1 cellular context compared by ENCODE assay signal in genomic region chr6:139375239-139376053, GRCh38.
TF ChIP-seq lines count a peak whose summit lies in the region.

No MANE protein-coding gene starts in this region.

TF ChIP-seq in GM12878, 131 proteins besides CTCF, POLR2A, EP300 and RAD21 (continued from another document and continues in another):
- TF ChIP-seq SRF (IDR thresholded peaks at IDR 0.05; ENCODE audit: low read depth in 2 of 2, low read length in 2 of 2) (0 out of 4 replicates have a peak, but pooled peaks of 1 of the 2 experiments have one; percentile 42), RUNX3 (IDR thresholded peaks at IDR 0.05; ENCODE audit: low read length) (peak; percentile 12; the same call in 1 of the 2 replicates), LARP7 (IDR thresholded peaks at IDR 0.05) (no peak), SMAD1 (IDR thresholded peaks at IDR 0.05; ENCODE audit: low read depth, partially characterized antibody) (no peak), EZH2 (IDR thresholded peaks at IDR 0.05; ENCODE audit: borderline replicate concordance, control insufficient read depth, low read depth, low read length) (no peak), SIX5 (IDR thresholded peaks at IDR 0.05; ENCODE audit: low read depth, low read length, severe bottlenecking) (no peak), STAT1 (conservative IDR thresholded peaks at IDR 0.05) (0 out of 2 replicates have a peak, but pooled peaks have one; percentile 21), RELA (IDR thresholded peaks at IDR 0.05; ENCODE audit: borderline replicate concordance, partially characterized antibody) (no peak), TCF12 (IDR thresholded peaks at IDR 0.05; ENCODE audit: low read depth, low read length) (peak; percentile 60; the same call in 1 of the 2 replicates), CREM (IDR thresholded peaks at IDR 0.05; ENCODE audit: low read depth) (peak; percentile 67), ASH2L (IDR thresholded peaks at IDR 0.05; ENCODE audit: borderline replicate concordance, low read depth) (no peak), BACH1 (IDR thresholded peaks at IDR 0.05; ENCODE audit: borderline replicate concordance) (no peak), JUND (IDR thresholded peaks at IDR 0.05; ENCODE audit: low read depth, low read length) (no peak), MEF2A (IDR thresholded peaks at IDR 0.05; ENCODE audit: insufficient read depth, low read depth, low read length) (no peak), ZNF207 (IDR thresholded peaks at IDR 0.05; ENCODE audit: borderline replicate concordance) (no peak), NFIC (IDR thresholded peaks at IDR 0.05; ENCODE audit: low read depth, low read length) (no peak; the same call in 1 of the 2 replicates), MXI1 (IDR thresholded peaks at IDR 0.05; ENCODE audit: low read depth, low read length) (no peak; the same call in 1 of the 2 replicates), CHD1 (IDR thresholded peaks at IDR 0.05; ENCODE audit: low read depth, low read length) (no peak; the same call in 1 of the 2 replicates), MYB (IDR thresholded peaks at IDR 0.05; ENCODE audit: borderline replicate concordance, low read depth, low read length) (no peak), MTA3 (IDR thresholded peaks at IDR 0.05; ENCODE audit: borderline replicate concordance, low read length) (no peak), CHD2 (IDR thresholded peaks at IDR 0.05; ENCODE audit: borderline replicate concordance, low read depth, low read length) (no peak; the same call in 1 of the 2 replicates), STAT3 (IDR thresholded peaks at IDR 0.05; ENCODE audit: low read depth, low read length) (no peak), NFYA (IDR thresholded peaks at IDR 0.05; ENCODE audit: borderline replicate concordance, low read depth, low read length) (no peak), ZNF217 (IDR thresholded peaks at IDR 0.05) (no peak), ZZZ3 (IDR thresholded peaks at IDR 0.05; ENCODE audit: control insufficient read depth, insufficient read length, low read depth) (no peak), HSF1 (IDR thresholded peaks at IDR 0.05; ENCODE audit: low read depth, low read length) (peak; percentile 66; the same call in 1 of the 2 replicates), CEBPZ (IDR thresholded peaks at IDR 0.05; ENCODE audit: low read depth, low read length) (no peak), RBBP5 (conservative IDR thresholded peaks at IDR 0.05) (no peak), GABPA (IDR thresholded peaks at IDR 0.05; ENCODE audit: low read depth) (no peak), TBL1XR1 (IDR thresholded peaks at IDR 0.05; ENCODE audit: low read depth, low read length) (0 out of 2 replicates have a peak, but pooled peaks have one; percentile 32), CBX3 (IDR thresholded peaks at IDR 0.05; ENCODE audit: borderline replicate concordance, low read depth) (no peak), BHLHE40 (IDR thresholded peaks at IDR 0.05; ENCODE audit: borderline replicate concordance in 1 of 2, low read depth in 2 of 2, low read length in 1 of 2) (peak; percentile 93 to 94), ZNF384 (IDR thresholded peaks at IDR 0.05; ENCODE audit: borderline replicate concordance, low read depth, low read length) (0 out of 2 replicates have a peak, but pooled peaks have one; percentile 12), PAX8 (IDR thresholded peaks at IDR 0.05) (no peak), ZBTB33 (IDR thresholded peaks at IDR 0.05) (no peak), E4F1 (IDR thresholded peaks at IDR 0.05; ENCODE audit: borderline replicate concordance, partially characterized antibody) (peak; percentile 43), NR2C1 (IDR thresholded peaks at IDR 0.05) (no peak), NFXL1 (IDR thresholded peaks at IDR 0.05; ENCODE audit: borderline replicate concordance) (no peak), POLR2AphosphoS2 (IDR thresholded peaks at IDR 0.05; ENCODE audit: low read depth, low read length) (no peak; the same call in 1 of the 2 replicates), POLR2AphosphoS5 (IDR thresholded peaks at IDR 0.05; ENCODE audit: low read length) (peak; percentile 59; the same call in 1 of the 2 replicates), ATF7 (IDR thresholded peaks at IDR 0.05; ENCODE audit: low read depth) (no peak), DPF2 (IDR thresholded peaks at IDR 0.05) (no peak), RFX5 (IDR thresholded peaks at IDR 0.05; ENCODE audit: low read depth, low read length) (no peak), NR2C2 (IDR thresholded peaks at IDR 0.05; ENCODE audit: borderline replicate concordance, control insufficient read depth, insufficient read length, low read depth) (no peak), ZSCAN29 (IDR thresholded peaks at IDR 0.05) (peak; percentile 90), HDAC2 (IDR thresholded peaks at IDR 0.05) (no peak), PML (IDR thresholded peaks at IDR 0.05; ENCODE audit: low read length) (no peak), NRF1 (conservative IDR thresholded peaks at IDR 0.05; ENCODE audit: low read depth, low read length) (no peak), JUNB (IDR thresholded peaks at IDR 0.05) (no peak), REST (IDR thresholded peaks at IDR 0.05; ENCODE audit: low read depth, low read length) (no peak)
- TF ChIP-seq, protein P1, sequence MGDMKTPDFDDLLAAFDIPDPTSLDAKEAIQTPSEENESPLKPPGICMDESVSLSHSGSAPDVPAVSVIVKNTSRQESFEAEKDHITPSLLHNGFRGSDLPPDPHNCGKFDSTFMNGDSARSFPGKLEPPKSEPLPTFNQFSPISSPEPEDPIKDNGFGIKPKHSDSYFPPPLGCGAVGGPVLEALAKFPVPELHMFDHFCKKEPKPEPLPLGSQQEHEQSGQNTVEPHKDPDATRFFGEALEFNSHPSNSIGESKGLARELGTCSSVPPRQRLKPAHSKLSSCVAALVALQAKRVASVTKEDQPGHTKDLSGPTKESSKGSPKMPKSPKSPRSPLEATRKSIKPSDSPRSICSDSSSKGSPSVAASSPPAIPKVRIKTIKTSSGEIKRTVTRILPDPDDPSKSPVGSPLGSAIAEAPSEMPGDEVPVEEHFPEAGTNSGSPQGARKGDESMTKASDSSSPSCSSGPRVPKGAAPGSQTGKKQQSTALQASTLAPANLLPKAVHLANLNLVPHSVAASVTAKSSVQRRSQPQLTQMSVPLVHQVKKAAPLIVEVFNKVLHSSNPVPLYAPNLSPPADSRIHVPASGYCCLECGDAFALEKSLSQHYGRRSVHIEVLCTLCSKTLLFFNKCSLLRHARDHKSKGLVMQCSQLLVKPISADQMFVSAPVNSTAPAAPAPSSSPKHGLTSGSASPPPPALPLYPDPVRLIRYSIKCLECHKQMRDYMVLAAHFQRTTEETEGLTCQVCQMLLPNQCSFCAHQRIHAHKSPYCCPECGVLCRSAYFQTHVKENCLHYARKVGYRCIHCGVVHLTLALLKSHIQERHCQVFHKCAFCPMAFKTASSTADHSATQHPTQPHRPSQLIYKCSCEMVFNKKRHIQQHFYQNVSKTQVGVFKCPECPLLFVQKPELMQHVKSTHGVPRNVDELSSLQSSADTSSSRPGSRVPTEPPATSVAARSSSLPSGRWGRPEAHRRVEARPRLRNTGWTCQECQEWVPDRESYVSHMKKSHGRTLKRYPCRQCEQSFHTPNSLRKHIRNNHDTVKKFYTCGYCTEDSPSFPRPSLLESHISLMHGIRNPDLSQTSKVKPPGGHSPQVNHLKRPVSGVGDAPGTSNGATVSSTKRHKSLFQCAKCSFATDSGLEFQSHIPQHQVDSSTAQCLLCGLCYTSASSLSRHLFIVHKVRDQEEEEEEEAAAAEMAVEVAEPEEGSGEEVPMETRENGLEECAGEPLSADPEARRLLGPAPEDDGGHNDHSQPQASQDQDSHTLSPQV (IDR thresholded peaks at IDR 0.05): no peak
- TF ChIP-seq, protein P2, sequence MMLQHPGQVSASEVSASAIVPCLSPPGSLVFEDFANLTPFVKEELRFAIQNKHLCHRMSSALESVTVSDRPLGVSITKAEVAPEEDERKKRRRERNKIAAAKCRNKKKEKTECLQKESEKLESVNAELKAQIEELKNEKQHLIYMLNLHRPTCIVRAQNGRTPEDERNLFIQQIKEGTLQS (IDR thresholded peaks at IDR 0.05; ENCODE audit: borderline replicate concordance, extremely low read depth, low read depth, low read length): no peak
